Comparison of ENCODE assay signal across 8 cellular contexts in genomic region chr18:499351-500229, GRCh38. TPM values are rescaled to one million over a fixed set of nuclear protein-coding genes. Genes with fewer than 3 reads are reported as not detected.
A peak's percentile ranks its signal among the peaks of the same experiment; 100 is the strongest.
DNase-seq lines count a peak whose midpoint lies in the region; ATAC-seq, FAIRE-seq and TF ChIP-seq lines count a peak whose summit lies in the region.

No MANE protein-coding gene starts in this region.

- no peak for TF ChIP-seq EP300 in sigmoid colon (IDR thresholded peaks at IDR 0.05)

- intact Hi-C loops in heart right ventricle (cut with DNase I): loop anchor here in 1 of 10 donors (10.0 kb wide), 1 partner anchor 115 kb away; no protein-coding TSS in a partner anchor
- intact Hi-C loops in sigmoid colon (cut with DNase I): loop anchor here (5.0 kb wide), 1 partner anchor 118 kb away; no protein-coding TSS in a partner anchor

- DNase-seq in EL: peak; percentile 93
- peak; percentile 2 for DNase-seq in SK-N-MC (ENCODE audit: low read depth, low spot score)
- no peak for DNase-seq in heart right ventricle
- DNase-seq in sigmoid colon: peak; percentile 65
- no peak for DNase-seq in AML-193 (lab: John Stamatoyannopoulos, UW)
- DNase-seq in GM12892 (ENCODE audit: insufficient read length): no peak
- no peak for DNase-seq in KG1 (lab: John Stamatoyannopoulos, UW)

- no peak for TF ChIP-seq CTCF in heart right ventricle (IDR thresholded peaks at IDR 0.05)
- no peak for TF ChIP-seq CTCF in sigmoid colon (IDR thresholded peaks at IDR 0.05)

- H3K4me3 ChIP-seq in SK-N-MC: peak overlapping the region; percentile 87
- peak overlapping the region; percentile 18 to 59 (median 55) for H3K4me3 ChIP-seq in heart right ventricle
- peak overlapping the region; percentile 31 to 72 (median 60) for H3K4me3 ChIP-seq in sigmoid colon

- H3K9me3 ChIP-seq in SK-N-MC (ENCODE audit: low read depth, low read length) (no peaks in the 10 kb centered on the region), heart right ventricle (no peaks in the 10 kb centered on the region), sigmoid colon (no peaks in the 10 kb centered on the region)

- FAIRE-seq in GM12892 (lab: Jason Lieb, UNC): no peak

- H3K4me1 ChIP-seq in heart right ventricle (peaks cover 0 to 32% (median 16%) of the 10 kb centered on the region in 9 donors), sigmoid colon (peaks cover 0 to 31% (median 20%) of the 10 kb centered on the region in 4 donors)

- H3K27me3 ChIP-seq in heart right ventricle (peaks cover 0 to 67% (median 55%) of the 10 kb centered on the region in 7 donors), sigmoid colon (peaks cover 0 to 32% (median 7%) of the 10 kb centered on the region in 3 donors)

- ATAC-seq in heart right ventricle (peak in 6 of 8 donors; percentile 14 to 42 (median 24)), HG02623 (IDR thresholded peaks at IDR 0.05; ENCODE audit: unreplicated experiment) (no peak)

- WGBS in heart right ventricle, 2 donors: 1% methylated on average over 63 of the region's 63 CpGs
- 2 to 6% methylated on average over 63 of the region's 63 CpGs for WGBS in sigmoid colon, 2 donors

- H3K27ac ChIP-seq in SK-N-MC (no peak overlapping the region), heart right ventricle (peak overlapping the region in 5 of 10 donors; percentile 16 to 77 (median 58)), sigmoid colon (peak overlapping the region; percentile 55 to 73 (median 62))

- no peaks in the 10 kb centered on the region for H3K36me3 ChIP-seq in SK-N-MC (ENCODE audit: insufficient read depth, low read length)
- no peaks in the 10 kb centered on the region for H3K36me3 ChIP-seq in heart right ventricle
- no peaks in the 10 kb centered on the region for H3K36me3 ChIP-seq in sigmoid colon

- TF ChIP-seq POLR2A in sigmoid colon (IDR thresholded peaks at IDR 0.05) (no peak), GM12892 (IDR thresholded peaks at IDR 0.05; ENCODE audit: low read depth, low read length) (no peak)

- peak overlapping the region; percentile 53 for H3K9ac ChIP-seq in SK-N-MC (ENCODE audit: insufficient read length)

RNA-seq across cellular contexts. Expression of gene COLEC12, which starts 0.9 kb away (rescaled TPM):
- total RNA-seq in heart right ventricle (10 to 100 TPM in 2 of 10 donors, 1 to 10 TPM in 8; 5.3 to 15.4 (median 6.9) TPM), sigmoid colon (10 to 100 TPM; 15.9 to 24.7 (median 19.0) TPM)
- polyA plus RNA-seq in heart right ventricle (1 to 10 TPM; 2.8 to 3.1 TPM), sigmoid colon (1 to 10 TPM in 2 of 3 donors, under 1 TPM in 1; 0.69 to 4.2 (median 2.4) TPM)
- not detected for polyA plus RNA-seq in GM12892 (2012; ENCODE audit: missing spikeins)

Comparison
In these comparisons a context has a peak if more than half of its experiments do, and no peak if none do; other contexts are left out.
1. DNase-seq: peak in EL (single experiment), SK-N-MC (single experiment) and sigmoid colon (single experiment); none in heart right ventricle (0 of 2), AML-193 (0 of 2), GM12892 (single experiment) and KG1 (single experiment).
2. Peak in every context shown above with its lines, with median percentiles within 50 percentile points of each other: H3K4me3 ChIP-seq.